In the genomic region with DNA sequence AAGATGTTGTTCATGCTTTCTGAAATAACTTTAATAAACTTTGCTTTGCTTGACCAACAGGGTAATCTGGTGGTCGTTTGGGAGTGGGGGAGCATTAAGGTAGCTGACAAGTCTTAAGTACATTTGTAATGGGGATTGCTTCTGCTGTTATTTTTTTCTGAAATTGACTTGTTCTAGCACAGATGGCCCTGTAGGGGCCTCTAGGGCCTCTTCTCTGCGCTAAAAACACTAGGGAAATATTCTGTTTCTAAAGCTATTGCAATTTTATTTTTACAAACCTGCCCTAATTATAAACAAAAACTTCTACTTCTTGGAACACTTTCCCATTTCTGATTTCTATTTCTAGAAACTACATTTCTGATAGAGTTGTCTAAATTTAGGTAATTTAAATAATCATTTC, we compare ENCODE assay signal across 1 cellular context.
TF ChIP-seq lines count a peak whose summit lies in the region.

No MANE protein-coding gene starts in this region.

TF ChIP-seq in GM12878, 131 proteins besides CTCF, POLR2A, EP300 and RAD21 (continued from another document):
- no peak for TF ChIP-seq GABPA (IDR thresholded peaks at IDR 0.05; ENCODE audit: low read depth)
- no peak for TF ChIP-seq KDM1A (IDR thresholded peaks at IDR 0.05; ENCODE audit: borderline replicate concordance)
- no peak for TF ChIP-seq RCOR1 (conservative IDR thresholded peaks at IDR 0.05; ENCODE audit: low read depth, low read length)
- no peak for TF ChIP-seq RBBP5 (conservative IDR thresholded peaks at IDR 0.05)
- no peak for TF ChIP-seq FOS (IDR thresholded peaks at IDR 0.05; ENCODE audit: borderline replicate concordance, extremely low read depth, insufficient read length)
- no peak for TF ChIP-seq EGR1 (IDR thresholded peaks at IDR 0.05; ENCODE audit: borderline replicate concordance in 1 of 2, low read depth in 2 of 2, low read length in 2 of 2)
TF ChIP-seq in GM12878: peak in this region for 0.
